ENCODE assay signal across 8 cellular contexts in genomic region chr18:79680100-79680879, GRCh38. TPM values are rescaled to one million over a fixed set of nuclear protein-coding genes. Genes with fewer than 3 reads are reported as not detected.
DNase-seq lines count a peak whose midpoint lies in the region; ATAC-seq and TF ChIP-seq lines count a peak whose summit lies in the region.

No MANE protein-coding gene starts in this region.

- POLR2A ChIA-PET in A673 (lab: Charles Lee; ENCODE audit: low non-redundant PET): interaction anchor here (0.6 kb wide), 1 partner anchor 125 kb away, joined by 3 read pairs; no protein-coding TSS in a partner anchor
- POLR2A ChIA-PET in RWPE1 (lab: Yijun Ruan, JAX; ENCODE audit: low non-redundant PET): no interaction called here

- ATAC-seq in GM18505 (IDR thresholded peaks at IDR 0.05; ENCODE audit: unreplicated experiment) (peak; percentile 13), HG03432 (IDR thresholded peaks at IDR 0.05; ENCODE audit: unreplicated experiment) (peak; percentile 4), body of pancreas (no peak), left colon (peak; percentile 38), HG03571 (IDR thresholded peaks at IDR 0.05; ENCODE audit: unreplicated experiment) (no peak)

- DNase-seq in A673 (ENCODE audit: low spot score) (peak; percentile 57), RWPE1 (ENCODE audit: low spot score) (peak; percentile 45), body of pancreas (peak; percentile 44 to 76 (median 59)), left colon (peak; percentile 63 to 70)
- DNase-seq in stimulated activated CD4-positive, alpha-beta T cell treated with anti-CD3 and anti-CD28 coated beads, TNF-alpha, amount 100 ng/mL, for 48 hours (ENCODE audit: low read depth in 3 of 3): peak in 2 of 3 donors; percentile 34 to 45

- H3K9me3 ChIP-seq in A673 (ENCODE audit: low read depth, low read length, poor library complexity, severe bottlenecking) (no peaks in the 10 kb centered on the region), body of pancreas (no peaks in the 10 kb centered on the region)

- H3K27ac ChIP-seq in A673 (ENCODE audit: low read depth, low read length, poor library complexity, severe bottlenecking) (peak overlapping the region; percentile 98), RWPE1 (peak overlapping the region; percentile 95), body of pancreas (peak overlapping the region; percentile 92 to 99 (median 94))

- no peak for TF ChIP-seq CTCF in A673 (conservative IDR thresholded peaks at IDR 0.05; ENCODE audit: low read depth, low read length)
- TF ChIP-seq CTCF in RWPE1 (conservative IDR thresholded peaks at IDR 0.05; ENCODE audit: low read depth): peak; percentile 32
- no peak for TF ChIP-seq CTCF in body of pancreas (IDR thresholded peaks at IDR 0.05)

- no peaks in the 10 kb centered on the region for H3K27me3 ChIP-seq in A673 (replicated peaks; ENCODE audit: insufficient read depth, low read depth, low read length, poor library complexity)
- no peaks in the 10 kb centered on the region for H3K27me3 ChIP-seq in body of pancreas

- intact Hi-C loops in A673 (cut with micrococcal nuclease; ENCODE audit: unreplicated experiment) (no loop called here), body of pancreas (cut with DNase I) (no loop called here), left colon (cut with DNase I, micrococcal nuclease) (no loop called here)

- no peak for TF ChIP-seq POLR2A in GM18505 (IDR thresholded peaks at IDR 0.05; ENCODE audit: borderline replicate concordance, extremely low read depth, insufficient read depth, insufficient read length)
- TF ChIP-seq POLR2A in body of pancreas (IDR thresholded peaks at IDR 0.05): peak in 2 of 3 donors; percentile 6 to 17

- TSS peak; percentile 31 for BruUV-seq in A673 (replicated peaks; lab: Mats Ljungman, UMichigan)

- H3K36me3 ChIP-seq in A673 (ENCODE audit: insufficient read depth, low read length, poor library complexity, severe bottlenecking) (peaks cover 3% of the 10 kb centered on the region), body of pancreas (replicated peaks in 1 of 2; ENCODE audit: insufficient read depth in 1 of 2, low read depth in 2 of 2) (no peaks in the 10 kb centered on the region)

- peak overlapping the region; percentile 67 for H3K4me3 ChIP-seq in A673 (ENCODE audit: low read depth, low read length, poor library complexity, severe bottlenecking)
- peak overlapping the region; percentile 72 to 83 for H3K4me3 ChIP-seq in body of pancreas

- CTCF ChIA-PET in A673 (lab: Charles Lee) (no interaction called here), RWPE1 (lab: Yijun Ruan, JAX) (no interaction called here)

- peaks cover 23% of the 10 kb centered on the region for H3K4me1 ChIP-seq in A673 (ENCODE audit: insufficient read depth, low read length, poor library complexity, severe bottlenecking)
- peaks cover 47% of the 10 kb centered on the region for H3K4me1 ChIP-seq in body of pancreas

- WGBS in body of pancreas, 2 donors: 3 to 4% methylated on average over 15 to 37 of the region's 54 CpGs

RNA-seq across cellular contexts. Expression of gene CTDP1, which starts 0.7 kb away (rescaled TPM):
- total RNA-seq in A673 (2021): 22.5 and 22.6 TPM in 2 replicates
- total RNA-seq in body of pancreas: 10 to 100 TPM in 1 of 2 donors, 1 to 10 TPM in 1; 8.8 to 21.8 TPM
- 10 to 100 TPM; 31.4 to 36.3 TPM for total RNA-seq in left colon

Comparison
In these comparisons a context has a peak if more than half of its experiments do, and no peak if none do; other contexts are left out.
1. ATAC-seq: peak in GM18505 (single experiment), HG03432 (single experiment) and left colon (single experiment); none in body of pancreas (single experiment) and HG03571 (single experiment).
2. Peak in every context shown above with its lines, with median percentiles within 50 percentile points of each other: DNase-seq and H3K27ac ChIP-seq.